Comparison of ENCODE assay signal across 22 cellular contexts in the genomic region with DNA sequence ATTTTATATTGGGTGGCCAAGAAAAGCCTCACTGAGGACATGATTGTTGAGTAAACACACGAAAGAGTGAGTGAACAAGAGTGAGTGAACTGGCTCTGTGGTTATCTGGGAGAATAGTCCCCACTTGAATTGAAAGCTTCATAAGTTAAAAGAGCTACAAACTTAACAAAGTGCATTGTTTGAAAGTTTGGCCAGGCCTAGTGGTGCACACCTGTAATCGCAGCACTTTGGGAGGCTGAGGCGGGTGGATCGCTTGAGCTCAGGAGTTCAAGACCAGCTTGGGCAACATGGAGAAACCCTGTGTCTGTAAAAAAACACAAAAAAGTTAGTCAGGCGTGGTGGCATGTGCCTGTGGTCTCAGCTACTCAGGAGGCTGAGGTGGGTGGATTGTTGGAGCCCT.
"Had no signal": no experiment of that assay in that cellular context is flagged by ENCODE, and none has a peak within 500 bp of the region (broad histone marks: within the 10 kb centered on the region; RNA-seq: fewer than 3 reads in every experiment).

No MANE protein-coding gene starts in this region.

- H3K27ac Mint-ChIP-seq: activated CD4-positive, alpha-beta memory T cell treated with anti-CD3 and anti-CD28 coated beads for 36 hours; T-helper 1 cell treated with Interleukin-12 subunit alpha and Interleukin-12 subunit beta and Interleukin-4 antibody, amounts not matched to agents 30 μg/mL and 1 μg/mL, for 36 hours had no signal

- H3K4me3 ChIP-seq: cardiac muscle cell, MG63 had no signal

- H3K9ac ChIP-seq: KMS-11 had no signal

- H3K36me3 ChIP-seq: brain microvascular endothelial cell had no signal

- H3K9me3 Mint-ChIP-seq: activated CD4-positive, alpha-beta memory T cell treated with anti-CD3 and anti-CD28 coated beads for 36 hours; activated naive CD4-positive, alpha-beta T cell treated with anti-CD3 and anti-CD28 coated beads, Interleukin-2, amount 50 U/mL, for 72 hours; activated T-cell treated with anti-CD3 and anti-CD28 coated beads, Interleukin-2, amount 50 U/mL, for 4 hours; T-helper 1 cell treated with Interleukin-12 subunit alpha and Interleukin-12 subunit beta and Interleukin-4 antibody, amounts not matched to agents 30 μg/mL and 1 μg/mL, for 36 hours had no signal

- H3K4me3 Mint-ChIP-seq: activated CD4-positive, alpha-beta memory T cell treated with anti-CD3 and anti-CD28 coated beads for 36 hours; activated T-cell treated with anti-CD3 and anti-CD28 coated beads, Interleukin-2, amount 50 U/mL, for 4 hours; T-helper 1 cell treated with Interleukin-12 subunit alpha and Interleukin-12 subunit beta and Interleukin-4 antibody, amounts not matched to agents 30 μg/mL and 1 μg/mL, for 36 hours had no signal

- H3K4me2 ChIP-seq: KMS-11 had no signal

- H3K27me3 ChIP-seq: brain microvascular endothelial cell, cardiac muscle cell, MG63 had no signal

- H3K27ac ChIP-seq: brain microvascular endothelial cell, cardiac muscle cell, KMS-11 had no signal

- DNase-seq: activated CD4-positive, alpha-beta memory T cell treated with anti-CD3 and anti-CD28 coated beads for 36 hours; activated CD4-positive, alpha-beta T cell treated with anti-CD3 and anti-CD28 coated beads for 48 hours; activated CD4-positive, CD25-positive, alpha-beta regulatory T cell treated with anti-CD3 and anti-CD28 coated beads, Interleukin-2, amount 50 U/mL, for 72 hours; activated CD8-positive, alpha-beta memory T cell treated with anti-CD3 and anti-CD28 coated beads for 24 hours; activated effector memory CD4-positive, alpha-beta T cell treated with anti-CD3 and anti-CD28 coated beads, Interleukin-2, amount 50 U/mL, for 16 hours; activated naive CD4-positive, alpha-beta T cell treated with Interleukin-2 at 50 U/mL for 16 hours; activated T-cell treated with anti-CD3 and anti-CD28 coated beads, Interleukin-2, amount 50 U/mL, for 4 hours; brain microvascular endothelial cell; MG63; MV-4-11; NCI-H1092 treated with DMSO at 0.1 percent for 48 hours; NCI-H1417 treated with DMSO at 0.1 percent for 48 hours; NCI-H187; NCI-H2081; NCI-H446; NCI-H524; PC-3; SHP77 had no signal

- H3K27me3 Mint-ChIP-seq: activated CD4-positive, alpha-beta memory T cell treated with anti-CD3 and anti-CD28 coated beads for 36 hours had no signal

- H3K9me3 ChIP-seq: MG63 had no signal
